15 cellular contexts compared by ENCODE assay signal in genomic region chr12:14327717-14328116, GRCh38. TPM values are rescaled to one million over a fixed set of nuclear protein-coding genes. Genes with fewer than 3 reads are reported as not detected.
DNase-seq lines count a peak whose midpoint lies in the region; FAIRE-seq and TF ChIP-seq lines count a peak whose summit lies in the region.
"Had no signal": no experiment of that assay in that cellular context is flagged by ENCODE, and none has a peak within 500 bp of the region (broad histone marks: within the 10 kb centered on the region; RNA-seq: fewer than 3 reads in every experiment).

No MANE protein-coding gene starts in this region.

- CTCF ChIA-PET in A673 (lab: Charles Lee): no interaction called here
- CTCF ChIA-PET in activated CD4-positive, alpha-beta T cell treated with anti-CD3 and anti-CD28 coated beads, Interleukin-2, amount 10 ng/mL, durations not matched to agents 7 days and 5 days (lab: Charles Lee): no interaction called here

- peaks cover 26% of the 10 kb centered on the region for H3K9me3 Mint-ChIP-seq in HFFc6
- H3K9me3 Mint-ChIP-seq in activated CD4-positive, alpha-beta T cell treated with anti-CD3 and anti-CD28 coated beads, Interleukin-2, amount 10 ng/mL, durations not matched to agents 7 days and 5 days: peaks cover 21% of the 10 kb centered on the region

- H3K4me3 ChIP-seq in A673 (ENCODE audit: low read depth, low read length, poor library complexity, severe bottlenecking): no peak overlapping the region
- H3K4me3 ChIP-seq: right atrium auricular region had no signal

- no peaks in the 10 kb centered on the region for H3K27me3 ChIP-seq in A673 (replicated peaks; ENCODE audit: insufficient read depth, low read depth, low read length, poor library complexity)
- H3K27me3 ChIP-seq: right atrium auricular region had no signal

- no peak for FAIRE-seq in frontal cortex (lab: Jason Lieb, UNC)

- intact Hi-C loops in A673 (cut with micrococcal nuclease; ENCODE audit: unreplicated experiment): no loop called here

- H3K27ac Mint-ChIP-seq in HFFc6: peak overlapping the region; percentile 82
- no peak overlapping the region for H3K27ac Mint-ChIP-seq in activated CD4-positive, alpha-beta T cell treated with anti-CD3 and anti-CD28 coated beads, Interleukin-2, amount 10 ng/mL, durations not matched to agents 7 days and 5 days
- H3K27ac Mint-ChIP-seq: activated naive CD8-positive, alpha-beta T cell treated with anti-CD3 and anti-CD28 coated beads, Interleukin-2, amount 10 ng/mL, durations not matched to agents 7 days and 5 days had no signal

- H3K27ac ChIP-seq in A673 (ENCODE audit: low read depth, low read length, poor library complexity, severe bottlenecking): no peak overlapping the region
- H3K27ac ChIP-seq: KMS-11, right atrium auricular region, RWPE1 had no signal

- peaks cover 4% of the 10 kb centered on the region for H3K27me3 Mint-ChIP-seq in HFFc6 (ENCODE audit: insufficient read depth)
- no peaks in the 10 kb centered on the region for H3K27me3 Mint-ChIP-seq in activated CD4-positive, alpha-beta T cell treated with anti-CD3 and anti-CD28 coated beads, Interleukin-2, amount 10 ng/mL, durations not matched to agents 7 days and 5 days
- H3K27me3 Mint-ChIP-seq: activated naive CD8-positive, alpha-beta T cell treated with anti-CD3 and anti-CD28 coated beads, Interleukin-2, amount 10 ng/mL, durations not matched to agents 7 days and 5 days had no signal

- H3K36me3 Mint-ChIP-seq in HFFc6 (ENCODE audit: low read depth): peaks cover 8% of the 10 kb centered on the region
- H3K36me3 Mint-ChIP-seq in activated CD4-positive, alpha-beta T cell treated with anti-CD3 and anti-CD28 coated beads, Interleukin-2, amount 10 ng/mL, durations not matched to agents 7 days and 5 days (ENCODE audit: low read depth): peaks cover 4% of the 10 kb centered on the region
- H3K36me3 Mint-ChIP-seq: activated naive CD8-positive, alpha-beta T cell treated with anti-CD3 and anti-CD28 coated beads, Interleukin-2, amount 10 ng/mL, durations not matched to agents 7 days and 5 days had no signal

- TF ChIP-seq CTCF in HFFc6 (IDR thresholded peaks at IDR 0.05) (no peak), A673 (conservative IDR thresholded peaks at IDR 0.05; ENCODE audit: low read depth, low read length) (no peak)

- H3K4me1 ChIP-seq in A673 (ENCODE audit: insufficient read depth, low read length, poor library complexity, severe bottlenecking): no peaks in the 10 kb centered on the region
- H3K4me1 ChIP-seq: right atrium auricular region had no signal

- H3K9me3 ChIP-seq in A673 (ENCODE audit: low read depth, low read length, poor library complexity, severe bottlenecking): peaks cover 9% of the 10 kb centered on the region

- peak overlapping the region; percentile 15; the same call in 1 of the 2 replicates for H3K4me3 Mint-ChIP-seq in HFFc6
- H3K4me3 Mint-ChIP-seq in activated CD4-positive, alpha-beta T cell treated with anti-CD3 and anti-CD28 coated beads, Interleukin-2, amount 10 ng/mL, durations not matched to agents 7 days and 5 days: no peak overlapping the region
- H3K4me3 Mint-ChIP-seq: activated naive CD8-positive, alpha-beta T cell treated with anti-CD3 and anti-CD28 coated beads, Interleukin-2, amount 10 ng/mL, durations not matched to agents 7 days and 5 days had no signal

- DNase-seq in HFFc6 (peak; percentile 72), SKM-1 (lab: John Stamatoyannopoulos, UW; ENCODE audit: unreplicated experiment) (peak; percentile 52), fibroblast of gingiva (ENCODE audit: low read depth) (peak; percentile 72), stromal cell of bone marrow (ENCODE audit: low read depth) (peak; percentile 87), frontal cortex (ENCODE audit: low spot score in 2 of 2) (no peak), A673 (ENCODE audit: low spot score) (no peak), putamen (ENCODE audit: low spot score) (no peak)
- DNase-seq in activated CD4-positive, alpha-beta T cell treated with anti-CD3 and anti-CD28 coated beads, Interleukin-2, amount 10 ng/mL, durations not matched to agents 7 days and 5 days: no peak
- DNase-seq: activated naive CD8-positive, alpha-beta T cell treated with anti-CD3 and anti-CD28 coated beads, Interleukin-2, amount 10 ng/mL, durations not matched to agents 7 days and 5 days; NCI-H446; substantia nigra; T1000 had no signal

- POLR2A ChIA-PET in A673 (lab: Charles Lee; ENCODE audit: low non-redundant PET): no interaction called here
- POLR2A ChIA-PET in activated CD4-positive, alpha-beta T cell treated with anti-CD3 and anti-CD28 coated beads, Interleukin-2, amount 10 ng/mL, durations not matched to agents 7 days and 5 days (lab: Charles Lee): no interaction called here

- no peaks in the 10 kb centered on the region for H3K36me3 ChIP-seq in A673 (ENCODE audit: insufficient read depth, low read length, poor library complexity, severe bottlenecking)
- H3K36me3 ChIP-seq: right atrium auricular region had no signal

- peaks cover 42% of the 10 kb centered on the region for H3K4me1 Mint-ChIP-seq in HFFc6 (ENCODE audit: low read depth)
- H3K4me1 Mint-ChIP-seq in activated CD4-positive, alpha-beta T cell treated with anti-CD3 and anti-CD28 coated beads, Interleukin-2, amount 10 ng/mL, durations not matched to agents 7 days and 5 days: no peaks in the 10 kb centered on the region
- H3K4me1 Mint-ChIP-seq: activated naive CD8-positive, alpha-beta T cell treated with anti-CD3 and anti-CD28 coated beads, Interleukin-2, amount 10 ng/mL, durations not matched to agents 7 days and 5 days had no signal

- BruUV-seq in A673 (replicated peaks; lab: Mats Ljungman, UMichigan): no TSS peak

RNA-seq across cellular contexts. Expression of gene ATF7IP, which starts 37.8 kb away (rescaled TPM):
- 10 to 100 TPM; 38.3 to 47.3 (median 41.7) TPM for total RNA-seq in HFFc6 (2021; fragmentation: NEBNext Ultra II Directional; extraction: Animal tissue kit (Norgen Biotek cat#: 25700))
- total RNA-seq in frontal cortex (60.7 TPM), A673 (2021) (98.3 and 100 TPM in 2 replicates)
- 100 to 1,000 TPM in 1 of 2 experiments, 10 to 100 TPM in 1; 96.7 to 108 TPM for total RNA-seq in activated CD4-positive, alpha-beta T cell treated with anti-CD3 and anti-CD28 coated beads, Interleukin-2, amount 10 ng/mL, durations not matched to agents 7 days and 5 days

Comparison
In these comparisons a context has a peak if more than half of its experiments do, and no peak if none do; other contexts are left out.
1. DNase-seq: peak in HFFc6 (single experiment), SKM-1 (single experiment), fibroblast of gingiva (single experiment) and stromal cell of bone marrow (single experiment); none in frontal cortex (0 of 2), A673 (single experiment), activated CD4-positive, alpha-beta T cell treated with anti-CD3 and anti-CD28 coated beads, Interleukin-2, amount 10 ng/mL, durations not matched to agents 7 days and 5 days (single experiment) and putamen (single experiment).